1 cellular context compared by ENCODE assay signal in genomic region chrX:102659790-102660757, GRCh38.
TF ChIP-seq lines count a peak whose summit lies in the region.

No MANE protein-coding gene starts in this region.

TF ChIP-seq in K562, 482 proteins besides CTCF, POLR2A, EP300 and RAD21 (continued from another document and continues in another):
- TF ChIP-seq, protein P1, sequence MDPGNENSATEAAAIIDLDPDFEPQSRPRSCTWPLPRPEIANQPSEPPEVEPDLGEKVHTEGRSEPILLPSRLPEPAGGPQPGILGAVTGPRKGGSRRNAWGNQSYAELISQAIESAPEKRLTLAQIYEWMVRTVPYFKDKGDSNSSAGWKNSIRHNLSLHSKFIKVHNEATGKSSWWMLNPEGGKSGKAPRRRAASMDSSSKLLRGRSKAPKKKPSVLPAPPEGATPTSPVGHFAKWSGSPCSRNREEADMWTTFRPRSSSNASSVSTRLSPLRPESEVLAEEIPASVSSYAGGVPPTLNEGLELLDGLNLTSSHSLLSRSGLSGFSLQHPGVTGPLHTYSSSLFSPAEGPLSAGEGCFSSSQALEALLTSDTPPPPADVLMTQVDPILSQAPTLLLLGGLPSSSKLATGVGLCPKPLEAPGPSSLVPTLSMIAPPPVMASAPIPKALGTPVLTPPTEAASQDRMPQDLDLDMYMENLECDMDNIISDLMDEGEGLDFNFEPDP (CRISPR knock-in tag; IDR thresholded peaks at IDR 0.05): no peak
- TF ChIP-seq TAF15 (IDR thresholded peaks at IDR 0.05; ENCODE audit: low read depth, low read length) (no peak), SIN3A (IDR thresholded peaks at IDR 0.05; ENCODE audit: borderline replicate concordance in 2 of 2, control insufficient read depth in 1 of 2, low read depth in 2 of 2, low read length in 2 of 2) (peak in 1 of 2 experiments; percentile 89; a peak in 1 of 4 replicates), FUS (optimal IDR thresholded peaks at IDR 0.05; ENCODE audit: low read depth, low read length) (no peak), POLR2B (IDR thresholded peaks at IDR 0.05; ENCODE audit: low read depth, partially characterized antibody) (no peak), CREB1 (IDR thresholded peaks at IDR 0.05) (no peak), CREB1 (CRISPR knock-in tag; IDR thresholded peaks at IDR 0.05) (0 out of 2 replicates have a peak, but pooled peaks have one; percentile 29), NCOA1 (IDR thresholded peaks at IDR 0.05; ENCODE audit: low read depth) (no peak), FOXK1 (CRISPR knock-in tag; IDR thresholded peaks at IDR 0.05; ENCODE audit: borderline replicate concordance) (no peak), ZNF347 (CRISPR knock-in tag; IDR thresholded peaks at IDR 0.05; ENCODE audit: low read depth) (no peak), ZNF384 (IDR thresholded peaks at IDR 0.05; ENCODE audit: low read depth, low read length) (no peak), DEAF1 (CRISPR knock-in tag; IDR thresholded peaks at IDR 0.05) (no peak), ZNF184 (CRISPR knock-in tag; IDR thresholded peaks at IDR 0.05) (no peak), NR2C1 (IDR thresholded peaks at IDR 0.05) (no peak), NR2C1 (tag; IDR thresholded peaks at IDR 0.05) (no peak), FOXA3 (CRISPR knock-in tag; conservative IDR thresholded peaks at IDR 0.05 in 1 of 2, IDR thresholded peaks at IDR 0.05 in 1 of 2) (no peak), ZNF561 (CRISPR knock-in tag; conservative IDR thresholded peaks at IDR 0.05) (no peak), ARHGAP35 (IDR thresholded peaks at IDR 0.05; ENCODE audit: partially characterized antibody) (no peak), E2F8 (IDR thresholded peaks at IDR 0.05; ENCODE audit: low read depth, partially characterized antibody) (no peak), ZNF639 (CRISPR knock-in tag; conservative IDR thresholded peaks at IDR 0.05 in 1 of 2, IDR thresholded peaks at IDR 0.05 in 1 of 2) (no peak), CBX1 (IDR thresholded peaks at IDR 0.05; ENCODE audit: low read depth) (no peak), WHSC1 (IDR thresholded peaks at IDR 0.05; ENCODE audit: low read length) (no peak), CREBBP (IDR thresholded peaks at IDR 0.05; ENCODE audit: low read depth, low read length) (no peak), NFE2 (IDR thresholded peaks at IDR 0.05; ENCODE audit: low read depth) (peak; percentile 32; the same call in 1 of the 2 replicates), SMC3 (conservative IDR thresholded peaks at IDR 0.05; ENCODE audit: insufficient read depth, low read depth, low read length) (no peak), RBM17 (IDR thresholded peaks at IDR 0.05; ENCODE audit: borderline replicate concordance, low read depth, low read length) (no peak), ILF3 (IDR thresholded peaks at IDR 0.05; ENCODE audit: borderline replicate concordance) (no peak)
- TF ChIP-seq, protein P2, sequence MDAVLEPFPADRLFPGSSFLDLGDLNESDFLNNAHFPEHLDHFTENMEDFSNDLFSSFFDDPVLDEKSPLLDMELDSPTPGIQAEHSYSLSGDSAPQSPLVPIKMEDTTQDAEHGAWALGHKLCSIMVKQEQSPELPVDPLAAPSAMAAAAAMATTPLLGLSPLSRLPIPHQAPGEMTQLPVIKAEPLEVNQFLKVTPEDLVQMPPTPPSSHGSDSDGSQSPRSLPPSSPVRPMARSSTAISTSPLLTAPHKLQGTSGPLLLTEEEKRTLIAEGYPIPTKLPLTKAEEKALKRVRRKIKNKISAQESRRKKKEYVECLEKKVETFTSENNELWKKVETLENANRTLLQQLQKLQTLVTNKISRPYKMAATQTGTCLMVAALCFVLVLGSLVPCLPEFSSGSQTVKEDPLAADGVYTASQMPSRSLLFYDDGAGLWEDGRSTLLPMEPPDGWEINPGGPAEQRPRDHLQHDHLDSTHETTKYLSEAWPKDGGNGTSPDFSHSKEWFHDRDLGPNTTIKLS (IDR thresholded peaks at IDR 0.05; ENCODE audit: borderline replicate concordance, low read depth): 0 out of 2 replicates have a peak, but pooled peaks have one; percentile 19
- TF ChIP-seq, protein P3, sequence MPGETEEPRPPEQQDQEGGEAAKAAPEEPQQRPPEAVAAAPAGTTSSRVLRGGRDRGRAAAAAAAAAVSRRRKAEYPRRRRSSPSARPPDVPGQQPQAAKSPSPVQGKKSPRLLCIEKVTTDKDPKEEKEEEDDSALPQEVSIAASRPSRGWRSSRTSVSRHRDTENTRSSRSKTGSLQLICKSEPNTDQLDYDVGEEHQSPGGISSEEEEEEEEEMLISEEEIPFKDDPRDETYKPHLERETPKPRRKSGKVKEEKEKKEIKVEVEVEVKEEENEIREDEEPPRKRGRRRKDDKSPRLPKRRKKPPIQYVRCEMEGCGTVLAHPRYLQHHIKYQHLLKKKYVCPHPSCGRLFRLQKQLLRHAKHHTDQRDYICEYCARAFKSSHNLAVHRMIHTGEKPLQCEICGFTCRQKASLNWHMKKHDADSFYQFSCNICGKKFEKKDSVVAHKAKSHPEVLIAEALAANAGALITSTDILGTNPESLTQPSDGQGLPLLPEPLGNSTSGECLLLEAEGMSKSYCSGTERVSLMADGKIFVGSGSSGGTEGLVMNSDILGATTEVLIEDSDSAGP (CRISPR knock-in tag; IDR thresholded peaks at IDR 0.05): no peak
- TF ChIP-seq, protein P4, sequence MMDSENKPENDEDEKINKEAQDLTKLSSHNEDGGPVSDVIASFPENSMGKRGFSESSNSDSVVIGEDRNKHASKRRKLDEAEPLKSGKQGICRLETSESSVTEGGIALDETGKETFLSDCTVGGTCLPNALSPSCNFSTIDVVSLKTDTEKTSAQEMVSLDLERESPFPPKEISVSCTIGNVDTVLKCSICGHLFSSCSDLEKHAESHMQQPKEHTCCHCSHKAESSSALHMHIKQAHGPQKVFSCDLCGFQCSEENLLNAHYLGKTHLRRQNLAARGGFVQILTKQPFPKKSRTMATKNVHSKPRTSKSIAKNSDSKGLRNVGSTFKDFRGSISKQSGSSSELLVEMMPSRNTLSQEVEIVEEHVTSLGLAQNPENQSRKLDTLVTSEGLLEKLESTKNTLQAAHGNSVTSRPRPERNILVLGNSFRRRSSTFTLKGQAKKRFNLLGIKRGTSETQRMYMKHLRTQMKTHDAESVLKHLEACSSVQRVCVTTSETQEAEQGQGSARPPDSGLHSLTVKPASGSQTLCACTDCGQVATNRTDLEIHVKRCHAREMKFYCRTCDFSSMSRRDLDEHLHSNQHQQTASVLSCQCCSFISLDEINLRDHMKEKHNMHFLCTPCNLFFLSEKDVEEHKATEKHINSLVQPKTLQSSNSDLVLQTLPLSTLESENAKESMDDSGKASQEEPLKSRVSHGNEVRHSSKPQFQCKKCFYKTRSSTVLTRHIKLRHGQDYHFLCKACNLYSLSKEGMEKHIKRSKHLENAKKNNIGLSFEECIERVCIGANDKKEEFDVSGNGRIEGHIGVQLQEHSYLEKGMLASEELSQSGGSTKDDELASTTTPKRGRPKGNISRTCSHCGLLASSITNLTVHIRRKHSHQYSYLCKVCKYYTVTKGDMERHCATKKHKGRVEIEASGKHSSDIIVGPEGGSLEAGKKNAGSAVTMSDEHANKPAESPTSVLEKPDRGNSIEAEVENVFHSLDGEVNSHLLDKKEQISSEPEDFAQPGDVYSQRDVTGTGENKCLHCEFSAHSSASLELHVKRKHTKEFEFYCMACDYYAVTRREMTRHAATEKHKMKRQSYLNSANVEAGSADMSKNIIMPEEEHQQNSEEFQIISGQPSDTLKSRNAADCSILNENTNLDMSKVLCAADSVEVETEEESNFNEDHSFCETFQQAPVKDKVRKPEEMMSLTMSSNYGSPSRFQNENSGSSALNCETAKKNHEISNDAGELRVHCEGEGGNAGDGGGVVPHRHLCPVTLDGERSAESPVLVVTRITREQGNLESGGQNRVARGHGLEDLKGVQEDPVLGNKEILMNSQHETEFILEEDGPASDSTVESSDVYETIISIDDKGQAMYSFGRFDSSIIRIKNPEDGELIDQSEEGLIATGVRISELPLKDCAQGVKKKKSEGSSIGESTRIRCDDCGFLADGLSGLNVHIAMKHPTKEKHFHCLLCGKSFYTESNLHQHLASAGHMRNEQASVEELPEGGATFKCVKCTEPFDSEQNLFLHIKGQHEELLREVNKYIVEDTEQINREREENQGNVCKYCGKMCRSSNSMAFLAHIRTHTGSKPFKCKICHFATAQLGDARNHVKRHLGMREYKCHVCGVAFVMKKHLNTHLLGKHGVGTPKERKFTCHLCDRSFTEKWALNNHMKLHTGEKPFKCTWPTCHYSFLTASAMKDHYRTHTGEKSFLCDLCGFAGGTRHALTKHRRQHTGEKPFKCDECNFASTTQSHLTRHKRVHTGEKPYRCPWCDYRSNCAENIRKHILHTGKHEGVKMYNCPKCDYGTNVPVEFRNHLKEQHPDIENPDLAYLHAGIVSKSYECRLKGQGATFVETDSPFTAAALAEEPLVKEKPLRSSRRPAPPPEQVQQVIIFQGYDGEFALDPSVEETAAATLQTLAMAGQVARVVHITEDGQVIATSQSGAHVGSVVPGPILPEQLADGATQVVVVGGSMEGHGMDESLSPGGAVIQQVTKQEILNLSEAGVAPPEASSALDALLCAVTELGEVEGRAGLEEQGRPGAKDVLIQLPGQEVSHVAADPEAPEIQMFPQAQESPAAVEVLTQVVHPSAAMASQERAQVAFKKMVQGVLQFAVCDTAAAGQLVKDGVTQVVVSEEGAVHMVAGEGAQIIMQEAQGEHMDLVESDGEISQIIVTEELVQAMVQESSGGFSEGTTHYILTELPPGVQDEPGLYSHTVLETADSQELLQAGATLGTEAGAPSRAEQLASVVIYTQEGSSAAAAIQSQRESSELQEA (IDR thresholded peaks at IDR 0.05; ENCODE audit: low read depth): no peak
- TF ChIP-seq, protein P5, sequence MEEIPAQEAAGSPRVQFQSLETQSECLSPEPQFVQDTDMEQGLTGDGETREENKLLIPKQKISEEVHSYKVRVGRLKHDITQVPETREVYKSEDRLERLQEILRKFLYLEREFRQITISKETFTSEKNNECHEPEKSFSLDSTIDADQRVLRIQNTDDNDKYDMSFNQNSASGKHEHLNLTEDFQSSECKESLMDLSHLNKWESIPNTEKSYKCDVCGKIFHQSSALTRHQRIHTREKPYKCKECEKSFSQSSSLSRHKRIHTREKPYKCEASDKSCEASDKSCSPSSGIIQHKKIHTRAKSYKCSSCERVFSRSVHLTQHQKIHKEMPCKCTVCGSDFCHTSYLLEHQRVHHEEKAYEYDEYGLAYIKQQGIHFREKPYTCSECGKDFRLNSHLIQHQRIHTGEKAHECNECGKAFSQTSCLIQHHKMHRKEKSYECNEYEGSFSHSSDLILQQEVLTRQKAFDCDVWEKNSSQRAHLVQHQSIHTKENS (CRISPR knock-in tag; IDR thresholded peaks at IDR 0.05): no peak
- TF ChIP-seq, protein P6, sequence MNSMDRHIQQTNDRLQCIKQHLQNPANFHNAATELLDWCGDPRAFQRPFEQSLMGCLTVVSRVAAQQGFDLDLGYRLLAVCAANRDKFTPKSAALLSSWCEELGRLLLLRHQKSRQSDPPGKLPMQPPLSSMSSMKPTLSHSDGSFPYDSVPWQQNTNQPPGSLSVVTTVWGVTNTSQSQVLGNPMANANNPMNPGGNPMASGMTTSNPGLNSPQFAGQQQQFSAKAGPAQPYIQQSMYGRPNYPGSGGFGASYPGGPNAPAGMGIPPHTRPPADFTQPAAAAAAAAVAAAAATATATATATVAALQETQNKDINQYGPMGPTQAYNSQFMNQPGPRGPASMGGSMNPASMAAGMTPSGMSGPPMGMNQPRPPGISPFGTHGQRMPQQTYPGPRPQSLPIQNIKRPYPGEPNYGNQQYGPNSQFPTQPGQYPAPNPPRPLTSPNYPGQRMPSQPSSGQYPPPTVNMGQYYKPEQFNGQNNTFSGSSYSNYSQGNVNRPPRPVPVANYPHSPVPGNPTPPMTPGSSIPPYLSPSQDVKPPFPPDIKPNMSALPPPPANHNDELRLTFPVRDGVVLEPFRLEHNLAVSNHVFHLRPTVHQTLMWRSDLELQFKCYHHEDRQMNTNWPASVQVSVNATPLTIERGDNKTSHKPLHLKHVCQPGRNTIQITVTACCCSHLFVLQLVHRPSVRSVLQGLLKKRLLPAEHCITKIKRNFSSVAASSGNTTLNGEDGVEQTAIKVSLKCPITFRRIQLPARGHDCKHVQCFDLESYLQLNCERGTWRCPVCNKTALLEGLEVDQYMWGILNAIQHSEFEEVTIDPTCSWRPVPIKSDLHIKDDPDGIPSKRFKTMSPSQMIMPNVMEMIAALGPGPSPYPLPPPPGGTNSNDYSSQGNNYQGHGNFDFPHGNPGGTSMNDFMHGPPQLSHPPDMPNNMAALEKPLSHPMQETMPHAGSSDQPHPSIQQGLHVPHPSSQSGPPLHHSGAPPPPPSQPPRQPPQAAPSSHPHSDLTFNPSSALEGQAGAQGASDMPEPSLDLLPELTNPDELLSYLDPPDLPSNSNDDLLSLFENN (IDR thresholded peaks at IDR 0.05; ENCODE audit: low read depth in 2 of 2, low read length in 2 of 2): no peak
